Comparison of ENCODE assay signal across 15 cellular contexts in the genomic region with DNA sequence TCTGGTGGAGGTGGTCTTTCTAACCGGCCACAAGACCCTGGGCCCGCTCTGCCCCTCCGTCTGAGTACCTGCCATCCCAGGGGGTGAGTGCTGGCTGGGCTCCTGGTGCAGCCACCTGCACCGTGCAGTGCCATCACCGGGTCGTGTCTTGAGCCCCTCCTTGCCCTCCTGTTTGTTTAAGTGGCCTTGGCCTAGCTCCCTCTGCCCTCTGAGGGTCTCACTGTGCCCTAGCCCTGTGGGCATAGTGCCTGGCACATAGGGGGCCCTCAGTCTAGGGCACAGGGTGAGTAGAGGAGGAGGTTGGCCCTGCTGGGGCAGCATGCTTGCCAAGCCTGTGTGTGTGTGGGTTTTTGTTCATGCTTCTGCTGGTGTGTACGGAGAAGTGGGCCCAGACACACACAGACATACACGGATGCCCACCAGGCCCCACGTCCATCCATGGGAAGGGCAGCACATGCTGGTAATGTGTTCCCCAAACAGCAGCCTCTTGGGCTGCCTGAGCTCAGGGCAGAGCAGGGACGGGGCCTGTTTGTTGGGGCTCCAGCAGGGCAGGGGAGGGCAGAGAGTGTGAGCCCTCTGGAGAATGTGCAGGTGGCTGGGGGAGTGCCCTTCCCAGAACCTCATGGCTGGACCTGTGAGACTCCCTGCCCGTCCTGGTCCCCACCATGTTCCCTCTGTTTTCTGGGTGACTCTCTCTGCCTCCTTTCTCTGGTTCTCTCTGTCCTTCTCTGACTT.
"Had no signal": no experiment of that assay in that cellular context is flagged by ENCODE, and none has a peak within 500 bp of the region (broad histone marks: within the 10 kb centered on the region; RNA-seq: fewer than 3 reads in every experiment).

No MANE protein-coding gene starts in this region.

- H3K4me1 ChIP-seq: body of pancreas had no signal

- H3K9me3 ChIP-seq: body of pancreas, thyroid gland, vagina had no signal

- DNase-seq: activated CD4-positive, alpha-beta memory T cell treated with anti-CD3 and anti-CD28 coated beads, Interleukin-2, amount 10 ng/mL, durations not matched to agents 7 days and 5 days; activated gamma-delta T cell treated with Interleukin-2 at 50 U/mL for 16 hours; activated T-cell treated with anti-CD3 and anti-CD28 coated beads, Interleukin-2, amount 50 U/mL, for 4 hours; amniotic stem cell; body of pancreas; cerebellar nuclear complex; dermis blood vessel endothelial cell; foreskin melanocyte; naive thymus-derived CD4-positive, alpha-beta T cell; stimulated activated CD4-positive, alpha-beta T cell treated with anti-CD3 and anti-CD28 coated beads, Interleukin-12 subunit alpha, Interleukin-12 subunit beta, amount 100 ng/mL, for 4 hours; stimulated activated CD4-positive, alpha-beta T cell treated with anti-CD3 and anti-CD28 coated beads, Interleukin-2, amount 100 ng/mL, for 24 hours; thyroid gland had no signal

- H3K27ac ChIP-seq: body of pancreas, epithelial cell of prostate, thyroid gland, vagina had no signal

- H3K36me3 ChIP-seq: thyroid gland, vagina had no signal

- H3K4me3 ChIP-seq: body of pancreas, lung, thyroid gland, vagina had no signal

- ATAC-seq: activated T-cell treated with anti-CD3 and anti-CD28 coated beads, Interleukin-2, amount 50 U/mL, for 4 hours; body of pancreas; naive thymus-derived CD4-positive, alpha-beta T cell had no signal

- H3K27me3 ChIP-seq: body of pancreas, thyroid gland, vagina had no signal
